ENCODE assay signal across 10 cellular contexts in the genomic region with DNA sequence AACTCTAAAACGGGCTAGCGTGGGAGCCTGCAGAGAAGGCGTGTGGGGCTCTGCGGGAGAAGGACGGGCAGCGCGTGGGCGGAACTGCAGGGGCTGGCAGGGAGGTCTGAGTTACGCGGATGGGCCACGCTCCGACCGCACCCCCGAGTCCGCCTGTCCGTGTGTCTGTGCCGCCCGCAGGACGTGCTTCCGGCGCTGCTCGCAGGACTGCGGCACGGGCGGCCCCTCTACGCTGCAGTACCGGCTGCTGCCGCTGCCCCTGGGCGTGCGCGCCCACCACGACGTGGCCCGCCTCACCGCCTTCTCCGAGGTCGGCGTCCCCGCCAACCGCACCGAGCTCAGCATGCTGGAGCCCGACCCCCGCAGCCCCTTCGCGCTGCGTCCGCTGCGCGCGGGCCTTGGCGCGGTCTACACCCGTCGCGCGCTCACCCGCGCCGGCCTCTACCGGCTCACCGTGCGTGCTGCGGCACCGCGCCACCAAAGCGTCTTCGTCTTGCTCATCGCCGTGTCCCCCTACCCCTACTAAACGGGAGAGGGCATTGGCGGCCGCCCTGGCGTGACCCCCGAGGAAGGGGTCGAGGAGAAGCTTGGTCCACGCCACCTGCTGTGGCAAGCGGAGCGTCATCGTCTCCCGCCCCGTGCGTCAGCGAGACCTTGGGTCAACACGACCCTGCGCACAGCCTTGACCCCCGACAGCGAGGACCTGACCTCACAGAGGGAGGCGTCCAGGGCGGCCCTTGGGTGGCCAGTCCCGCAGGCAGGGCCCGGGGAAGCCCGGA. TPM values are rescaled to one million over a fixed set of nuclear protein-coding genes. Genes with fewer than 3 reads are reported as not detected.
DNase-seq lines count a peak whose midpoint lies in the region; ATAC-seq, FAIRE-seq and TF ChIP-seq lines count a peak whose summit lies in the region.
"Had no signal": no experiment of that assay in that cellular context is flagged by ENCODE, and none has a peak within 500 bp of the region (broad histone marks: within the 10 kb centered on the region; RNA-seq: fewer than 3 reads in every experiment).

No MANE protein-coding gene starts in this region.

- no peaks in the 10 kb centered on the region for H3K9me3 Mint-ChIP-seq in central memory CD8-positive, alpha-beta T cell
- H3K9me3 Mint-ChIP-seq in stimulated activated naive CD8-positive, alpha-beta T cell treated with anti-CD3 and anti-CD28 coated beads, Interleukin-15, Interleukin-2, amounts not matched to agents 100 ng/mL and 50 ng/mL, for 24 hours, result no peaks in the 10 kb centered on the region

- H3K4me1 ChIP-seq in NT2/D1 (ENCODE audit: insufficient read depth, insufficient read length), result peaks cover 25% of the 10 kb centered on the region
- H3K4me1 ChIP-seq in HepG2 (ENCODE audit: insufficient read depth, low read length), result peaks cover 54% of the 10 kb centered on the region

- H3K27me3 Mint-ChIP-seq in central memory CD8-positive, alpha-beta T cell, result peaks cover 80% of the 10 kb centered on the region
- peaks cover 25% of the 10 kb centered on the region for H3K27me3 Mint-ChIP-seq in stimulated activated naive CD8-positive, alpha-beta T cell treated with anti-CD3 and anti-CD28 coated beads, Interleukin-15, Interleukin-2, amounts not matched to agents 100 ng/mL and 50 ng/mL, for 24 hours

- H3K4me1 Mint-ChIP-seq in central memory CD8-positive, alpha-beta T cell, result no peaks in the 10 kb centered on the region
- peaks cover 4% of the 10 kb centered on the region for H3K4me1 Mint-ChIP-seq in stimulated activated naive CD8-positive, alpha-beta T cell treated with anti-CD3 and anti-CD28 coated beads, Interleukin-15, Interleukin-2, amounts not matched to agents 100 ng/mL and 50 ng/mL, for 24 hours (ENCODE audit: low read depth)

- no peaks in the 10 kb centered on the region for H3K36me3 ChIP-seq in NT2/D1 (ENCODE audit: insufficient read depth, insufficient read length, low read length)
- no peaks in the 10 kb centered on the region for H3K36me3 ChIP-seq in HepG2 (replicated peaks in 1 of 2; ENCODE audit: control insufficient read depth in 1 of 2, insufficient read depth in 2 of 2, low read length in 2 of 2)
- H3K36me3 ChIP-seq: BLaER1 treated with 17β-estradiol and CSF1 and Interleukin-3, amounts not matched to agents 10 nM and 100 nM had no signal

- BruUV-seq in HepG2 (replicated peaks; lab: Mats Ljungman, UMichigan), result no TSS peak

- peaks cover 30% of the 10 kb centered on the region for H3K27me3 ChIP-seq in NT2/D1 (ENCODE audit: insufficient read depth, insufficient read length)
- peaks cover 10 to 54% of the 10 kb centered on the region in 2 experiments; a peak in 4 of 5 replicates for H3K27me3 ChIP-seq in HepG2 (ENCODE audit: control insufficient read depth in 1 of 2, insufficient read depth in 2 of 2, low read length in 2 of 2)

- no peak overlapping the region for H2AFZ ChIP-seq in HepG2 (ENCODE audit: low read length)

- intact Hi-C loops in HepG2 (cut with micrococcal nuclease; ENCODE audit: unreplicated experiment), result loop anchor here (2.0 kb wide), 1 partner anchor 17 kb away; no protein-coding TSS in a partner anchor

- CTCF ChIA-PET in HepG2 (lab: Yijun Ruan, JAX; ENCODE audit: low intra/inter-chr PET ratio, low total read pairs), result interaction anchor here (1.0 kb wide), 1 partner anchor 18 kb away, joined by 3 read pairs; no protein-coding TSS in a partner anchor

- no peak for TF ChIP-seq EP300 in HepG2 (IDR thresholded peaks at IDR 0.05; ENCODE audit: low read depth in 2 of 2, low read length in 2 of 2)
- no peak; the same call in 1 of the 2 replicates for TF ChIP-seq EP300 in HepG2 (CRISPR knock-in tag; IDR thresholded peaks at IDR 0.05; ENCODE audit: borderline replicate concordance)

- H3K79me2 ChIP-seq in HepG2 (ENCODE audit: insufficient read depth, low read length), result no peaks in the 10 kb centered on the region

- peak; percentile 40 for ATAC-seq in central memory CD8-positive, alpha-beta T cell (replicated peaks; ENCODE audit: extremely low read depth, poor library complexity, severe bottlenecking)
- ATAC-seq in HepG2, result peak; percentile 91
- ATAC-seq in HG02852 (IDR thresholded peaks at IDR 0.05; ENCODE audit: unreplicated experiment), result no peak
- no peak for ATAC-seq in HG03460 (IDR thresholded peaks at IDR 0.05; ENCODE audit: unreplicated experiment)

- H3K27ac ChIP-seq in HepG2 (ENCODE audit: extremely low read length, insufficient read depth, low read length), result no peak overlapping the region

- peak; percentile 75 for TF ChIP-seq RAD21 in HepG2 (CRISPR knock-in tag; IDR thresholded peaks at IDR 0.05)

- no peak overlapping the region for H3K27ac Mint-ChIP-seq in central memory CD8-positive, alpha-beta T cell (ENCODE audit: low read depth)
- no peak overlapping the region for H3K27ac Mint-ChIP-seq in stimulated activated naive CD8-positive, alpha-beta T cell treated with anti-CD3 and anti-CD28 coated beads, Interleukin-15, Interleukin-2, amounts not matched to agents 100 ng/mL and 50 ng/mL, for 24 hours

- H3K4me3 Mint-ChIP-seq in central memory CD8-positive, alpha-beta T cell, result peak overlapping the region; percentile 20
- H3K4me3 Mint-ChIP-seq in stimulated activated naive CD8-positive, alpha-beta T cell treated with anti-CD3 and anti-CD28 coated beads, Interleukin-15, Interleukin-2, amounts not matched to agents 100 ng/mL and 50 ng/mL, for 24 hours, result peak overlapping the region; percentile 5

- H3K4me3 ChIP-seq in NT2/D1 (ENCODE audit: insufficient read length, low read depth) (peak overlapping the region; percentile 61), HepG2 (replicated peaks in 1 of 3; ENCODE audit: insufficient read depth in 1 of 3, low read depth in 2 of 3, low read length in 3 of 3) (peak overlapping the region; percentile 6 to 69 (median 53); a peak in 4 of 6 replicates)
- H3K4me3 ChIP-seq: BLaER1 treated with 17β-estradiol and CSF1 and Interleukin-3, amounts not matched to agents 10 nM and 100 nM had no signal

- no peaks in the 10 kb centered on the region for H4K20me1 ChIP-seq in HepG2 (ENCODE audit: insufficient read depth, low read length)
- H4K20me1 ChIP-seq: BLaER1 treated with 17β-estradiol and CSF1 and Interleukin-3, amounts not matched to agents 10 nM and 100 nM had no signal

- TF ChIP-seq CTCF in HepG2 (CRISPR knock-in tag; IDR thresholded peaks at IDR 0.05), result peak; percentile 67

- no peaks in the 10 kb centered on the region for H3K36me3 Mint-ChIP-seq in central memory CD8-positive, alpha-beta T cell (ENCODE audit: insufficient read depth)
- H3K36me3 Mint-ChIP-seq in stimulated activated naive CD8-positive, alpha-beta T cell treated with anti-CD3 and anti-CD28 coated beads, Interleukin-15, Interleukin-2, amounts not matched to agents 100 ng/mL and 50 ng/mL, for 24 hours (ENCODE audit: low read depth), result no peaks in the 10 kb centered on the region

- POLR2A ChIA-PET in HepG2 (lab: Yijun Ruan, JAX), result interaction anchor here (1.2 to 1.3 kb wide), 2 partner anchors 13 to 17 kb away, joined by 3 read pairs; no protein-coding TSS in a partner anchor

- DNase-seq in NCI-H1436 (lab: John Stamatoyannopoulos, UW) (peak; percentile 43), NCI-H1436 treated with DMSO at 0.1 percent for 48 hours (lab: John Stamatoyannopoulos, UW) (no peak), NT2/D1 (ENCODE audit: low read depth, low spot score) (no peak), HepG2 (ENCODE audit: low spot score) (no peak)
- no peak for DNase-seq in central memory CD8-positive, alpha-beta T cell (ENCODE audit: low spot score in 2 of 2)

- in situ Hi-C loops in HepG2 (cut with HindIII; ENCODE audit: extremely low pct_ligation_motif_present, low pct_unique_long_range_greater_than_20kb), result no loop called here

- no CpG with 5 or more reads among the region's 92 CpGs for WGBS in HepG2 (ENCODE audit: low lambda C conversion rate)

- H3K9me3 ChIP-seq in NT2/D1 (ENCODE audit: insufficient read depth, low read length) (peaks cover 9% of the 10 kb centered on the region; the same call in 1 of the 2 replicates), HepG2 (ENCODE audit: low read length) (no peaks in the 10 kb centered on the region)

- H3K9ac ChIP-seq in NT2/D1 (ENCODE audit: insufficient read length, low read depth) (peak overlapping the region; percentile 88), HepG2 (ENCODE audit: insufficient read depth, low read depth, low read length) (0 out of 2 replicates have a peak overlapping the region, but pooled peaks have one; percentile 12)
- H3K9ac ChIP-seq: BLaER1 treated with 17β-estradiol and CSF1 and Interleukin-3, amounts not matched to agents 10 nM and 100 nM had no signal

- no peak for TF ChIP-seq POLR2A in HepG2 (IDR thresholded peaks at IDR 0.05; ENCODE audit: insufficient read depth in 1 of 2, low read depth in 2 of 2, low read length in 2 of 2)

- no peak for FAIRE-seq in HepG2 (lab: Jason Lieb, UNC)
- FAIRE-seq: TTC549 had no signal

- H3K4me2 ChIP-seq in HepG2 (ENCODE audit: low read depth, low read length), result peak overlapping the region; percentile 71

TF ChIP-seq in HepG2, 621 proteins besides CTCF, POLR2A, EP300 and RAD21 (continues in another document):
- peak; percentile 41; the same call in 1 of the 2 replicates for TF ChIP-seq REL (CRISPR knock-in tag; conservative IDR thresholded peaks at IDR 0.05)

RNA-seq across cellular contexts. Expression of a gene that starts 11.4 kb away (rescaled TPM):
- total RNA-seq in HepG2 (2016; rRNA removed; fragmentation: Illumina TruSeq; extraction: Trizol), result 77.6 and 89.0 TPM in 2 replicates
- total RNA-seq in HepG2 (2016; cell fraction: cytosol; rRNA removed; fragmentation: Illumina TruSeq; extraction: Trizol; ENCODE audit: low read depth), result 56.7 and 64.0 TPM in 2 replicates
- total RNA-seq in HepG2 (2016; cell fraction: insoluble cytoplasmic fraction; rRNA removed; fragmentation: Illumina TruSeq; extraction: Trizol), result 77.7 and 96.7 TPM in 2 replicates
- total RNA-seq in HepG2 (2016; cell fraction: membrane; rRNA removed; fragmentation: Illumina TruSeq; extraction: Trizol), result 80.8 and 82.9 TPM in 2 replicates
- 36.6 and 39.7 TPM in 2 replicates for total RNA-seq in HepG2 (2016; cell fraction: nucleus; rRNA removed; fragmentation: Illumina TruSeq; extraction: Trizol)
- polyA plus RNA-seq in HepG2 (2011; rRNA removed), result 108 and 122 TPM in 2 replicates
- 120 and 164 TPM in 2 replicates for polyA plus RNA-seq in HepG2 (2011; cell fraction: cytosol; rRNA removed)
- polyA plus RNA-seq in HepG2 (2011; cell fraction: nucleus; rRNA removed), result 48.7 and 65.0 TPM in 2 replicates
- 38.4 and 74.9 TPM in 2 replicates for polyA plus RNA-seq in HepG2 (2012)
- 90.2 and 91.5 TPM in 2 replicates for polyA plus RNA-seq in HepG2 (2016; cell fraction: cytosol; fragmentation: Illumina TruSeq; extraction: Trizol; ENCODE audit: low read depth)
- polyA plus RNA-seq in HepG2 (2016; cell fraction: insoluble cytoplasmic fraction; fragmentation: Illumina TruSeq; extraction: Trizol; ENCODE audit: low read depth), result 134 and 144 TPM in 2 replicates
- polyA plus RNA-seq in HepG2 (2016; cell fraction: membrane; fragmentation: Illumina TruSeq; extraction: Trizol; ENCODE audit: low read depth), result 100 and 111 TPM in 2 replicates
- 76.1 and 84.6 TPM in 2 replicates for polyA plus RNA-seq in HepG2 (2016; cell fraction: nucleus; fragmentation: Illumina TruSeq; extraction: Trizol; ENCODE audit: insufficient read depth, low read depth)
- 90.2 and 1,449 TPM in 2 replicates for polyA minus RNA-seq in HepG2 (2011; rRNA and poly(A)+ RNA removed; ENCODE audit: low replicate concordance)
- 49.5 and 53.8 TPM in 2 replicates for polyA minus RNA-seq in HepG2 (2011; cell fraction: cytosol; rRNA and poly(A)+ RNA removed)
- polyA minus RNA-seq in HepG2 (2011; cell fraction: nucleus; rRNA and poly(A)+ RNA removed), result 17.1 and 17.7 TPM in 2 replicates

Comparison
In these comparisons a context has a peak if more than half of its experiments do, and no peak if none do; other contexts are left out.
1. ATAC-seq: peak in central memory CD8-positive, alpha-beta T cell (single experiment) and HepG2 (single experiment); none in HG02852 (single experiment) and HG03460 (single experiment).